ENCODE assay signal across 13 cellular contexts in the genomic region with DNA sequence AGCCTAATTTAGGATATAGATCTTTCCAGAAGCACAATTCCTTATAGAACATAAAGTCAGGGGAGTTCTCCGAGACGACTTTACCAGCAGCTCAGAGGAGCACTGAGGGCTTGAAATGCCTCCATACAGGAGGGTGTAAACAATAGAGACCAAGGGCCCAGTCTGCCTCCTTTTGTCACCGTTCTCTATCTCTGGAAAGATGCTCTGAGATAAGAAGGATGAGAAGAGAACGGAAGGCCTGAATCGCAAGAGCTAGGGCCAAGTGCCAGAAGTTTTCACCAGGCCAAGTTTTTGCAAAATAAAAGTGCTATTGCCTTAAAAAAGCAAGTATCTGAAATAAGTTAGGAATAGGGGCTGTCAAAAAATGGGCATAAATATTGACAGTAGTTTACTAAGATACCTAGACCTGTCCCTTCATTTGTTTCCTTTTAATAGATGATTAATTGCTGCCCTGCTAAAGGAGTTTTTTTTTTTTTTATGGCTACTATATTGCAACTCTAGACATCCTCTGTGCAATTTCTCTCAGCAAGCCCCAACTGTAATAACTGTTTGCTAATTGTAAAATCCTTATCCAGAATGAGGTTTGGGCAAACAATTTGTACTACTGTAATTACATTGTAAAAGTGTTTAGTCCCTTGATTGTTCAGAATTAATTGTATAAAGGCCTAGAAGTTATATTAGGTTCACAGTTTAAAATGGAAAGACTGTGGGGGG. TPM values are rescaled to one million over a fixed set of nuclear protein-coding genes. Genes with fewer than 3 reads are reported as not detected.
DNase-seq lines count a peak whose midpoint lies in the region; ATAC-seq and TF ChIP-seq lines count a peak whose summit lies in the region.
"Had no signal": no experiment of that assay in that cellular context is flagged by ENCODE, and none has a peak within 500 bp of the region (broad histone marks: within the 10 kb centered on the region; RNA-seq: fewer than 3 reads in every experiment).

No MANE protein-coding gene starts in this region.

- no peaks in the 10 kb centered on the region for H3K36me3 ChIP-seq in GM23338 (ENCODE audit: insufficient read depth)
- H3K36me3 ChIP-seq in mesenchymal stem cell (ENCODE audit: control insufficient read depth in 1 of 2, insufficient read depth in 2 of 2, low read depth in 1 of 2, low read length in 2 of 2): no peaks in the 10 kb centered on the region
- H3K36me3 ChIP-seq in rectal smooth muscle tissue (ENCODE audit: control insufficient read depth, insufficient read depth, low read length): no peaks in the 10 kb centered on the region
- no peaks in the 10 kb centered on the region for H3K36me3 ChIP-seq in effector memory CD4-positive, alpha-beta T cell (ENCODE audit: control insufficient read depth, insufficient read depth, low read length)

- H3K4ac ChIP-seq in mesenchymal stem cell (ENCODE audit: low read depth in 1 of 2, low read length in 2 of 2): no peak overlapping the region

- H3K4me3 ChIP-seq in GM23338: no peak overlapping the region
- no peak overlapping the region for H3K4me3 ChIP-seq in mesenchymal stem cell (ENCODE audit: insufficient read depth in 1 of 2, low read depth in 1 of 2, low read length in 2 of 2)
- H3K4me3 ChIP-seq in rectal smooth muscle tissue (ENCODE audit: low read length): no peak overlapping the region
- no peak overlapping the region for H3K4me3 ChIP-seq in effector memory CD4-positive, alpha-beta T cell (ENCODE audit: insufficient read depth, low read depth, low read length, poor library complexity, severe bottlenecking)

- DNase-seq in GM23338 (ENCODE audit: low spot score) (peak; percentile 37), NCI-H748 (lab: John Stamatoyannopoulos, UW; ENCODE audit: unreplicated experiment) (peak; percentile 78), mesenchymal stem cell (no peak), Right ventricle myocardium superior (no peak)
- DNase-seq in activated naive CD4-positive, alpha-beta T cell treated with Interleukin-2 at 50 U/mL for 16 hours: no peak
- DNase-seq in effector memory CD4-positive, alpha-beta T cell: no peak
- no peak for DNase-seq in activated T-cell treated with anti-CD3 and anti-CD28 coated beads, Interleukin-2, amount 50 U/mL, for 4 hours
- DNase-seq: activated CD4-positive, alpha-beta T cell treated with anti-CD3 and anti-CD28 coated beads, Interleukin-2, amount 50 U/mL, for 1 hour; cerebellar nuclear complex; HFFc6; Kasumi-1; mammary epithelial cell had no signal

- H3K4me1 Mint-ChIP-seq in GM23338: peaks cover 49% of the 10 kb centered on the region
- peaks cover 30% of the 10 kb centered on the region for H3K4me1 Mint-ChIP-seq in activated T-cell treated with anti-CD3 and anti-CD28 coated beads, Interleukin-2, amount 50 U/mL, for 4 hours (ENCODE audit: low read depth)

- H3K18ac ChIP-seq in mesenchymal stem cell (ENCODE audit: low read depth in 1 of 2, low read length in 2 of 2): no peak overlapping the region

- WGBS in mesenchymal stem cell: 28% methylated on average over 5 of the region's 5 CpGs

- H3K79me2 ChIP-seq in GM23338 (replicated peaks; ENCODE audit: insufficient read depth): no peaks in the 10 kb centered on the region

- no peak overlapping the region for H2BK12ac ChIP-seq in mesenchymal stem cell (ENCODE audit: low read length in 2 of 2)

- H3K4me3 Mint-ChIP-seq in GM23338: no peak overlapping the region
- no peak overlapping the region for H3K4me3 Mint-ChIP-seq in activated T-cell treated with anti-CD3 and anti-CD28 coated beads, Interleukin-2, amount 50 U/mL, for 4 hours
- H3K4me3 Mint-ChIP-seq: HFFc6 had no signal

- no peak overlapping the region for H2BK5ac ChIP-seq in mesenchymal stem cell (ENCODE audit: low read depth, low read length, poor library complexity, severe bottlenecking)

- H3K9me3 ChIP-seq in mesenchymal stem cell (ENCODE audit: control insufficient read depth, low read length): no peaks in the 10 kb centered on the region
- H3K9me3 ChIP-seq in effector memory CD4-positive, alpha-beta T cell (ENCODE audit: control insufficient read depth, low read length): no peaks in the 10 kb centered on the region

- H4K8ac ChIP-seq in mesenchymal stem cell (ENCODE audit: low read length): peak overlapping the region; percentile 29

- H4K91ac ChIP-seq in mesenchymal stem cell (ENCODE audit: low read length): no peak overlapping the region

- TF ChIP-seq CTCF in GM23338 (conservative IDR thresholded peaks at IDR 0.05; ENCODE audit: low read depth in 2 of 2): no peak

- no peaks in the 10 kb centered on the region for H3K79me1 ChIP-seq in mesenchymal stem cell (replicated peaks; ENCODE audit: low read length, poor library complexity, severe bottlenecking)

- H3K27me3 ChIP-seq in GM23338 (ENCODE audit: insufficient read depth) (peaks cover 98% of the 10 kb centered on the region), mesenchymal stem cell (ENCODE audit: control insufficient read depth in 1 of 2, insufficient read depth in 1 of 2, low read length in 2 of 2) (peaks cover 9 to 30% of the 10 kb centered on the region in 2 experiments), rectal smooth muscle tissue (ENCODE audit: control insufficient read depth, insufficient read depth, low read length) (no peaks in the 10 kb centered on the region)
- peaks cover 14% of the 10 kb centered on the region for H3K27me3 ChIP-seq in effector memory CD4-positive, alpha-beta T cell (replicated peaks; ENCODE audit: control insufficient read depth, insufficient read depth, low read length, poor library complexity, severe bottlenecking)

- H2AK5ac ChIP-seq in mesenchymal stem cell (ENCODE audit: low read length, severe bottlenecking): no peak overlapping the region

- H3K4me2 ChIP-seq in GM23338 (no peak overlapping the region), mesenchymal stem cell (ENCODE audit: low read length, poor library complexity, severe bottlenecking) (no peak overlapping the region)

- ATAC-seq in GM23338 (no peak), Right ventricle myocardium superior (ENCODE audit: poor library complexity) (no peak)
- no peak for ATAC-seq in activated T-cell treated with anti-CD3 and anti-CD28 coated beads, Interleukin-2, amount 50 U/mL, for 4 hours

- no peak overlapping the region for H3K27ac Mint-ChIP-seq in GM23338
- H3K27ac Mint-ChIP-seq: HFFc6 had no signal

- intact Hi-C loops in Right ventricle myocardium superior (cut with DNase I): loop anchor here (5.0 kb wide), 1 partner anchor 141 kb away; no protein-coding TSS in a partner anchor

- peaks cover 46% of the 10 kb centered on the region for H3K4me1 ChIP-seq in GM23338 (ENCODE audit: insufficient read depth)
- H3K4me1 ChIP-seq in mesenchymal stem cell (ENCODE audit: control insufficient read depth, insufficient read depth, low read depth, low read length): peaks cover 15% of the 10 kb centered on the region
- peaks cover 3% of the 10 kb centered on the region for H3K4me1 ChIP-seq in rectal smooth muscle tissue (ENCODE audit: control insufficient read depth, insufficient read depth, low read length)
- peaks cover 20% of the 10 kb centered on the region for H3K4me1 ChIP-seq in effector memory CD4-positive, alpha-beta T cell (ENCODE audit: control insufficient read depth, insufficient read depth, low read length, poor library complexity, severe bottlenecking)

- peaks cover 3% of the 10 kb centered on the region; the same call in 1 of the 2 replicates for H4K20me1 ChIP-seq in GM23338 (replicated peaks; ENCODE audit: insufficient read depth)

- peaks cover 97% of the 10 kb centered on the region for H3K27me3 Mint-ChIP-seq in GM23338 (ENCODE audit: insufficient read depth, low read depth, poor library complexity)
- peaks cover 75% of the 10 kb centered on the region for H3K27me3 Mint-ChIP-seq in activated T-cell treated with anti-CD3 and anti-CD28 coated beads, Interleukin-2, amount 50 U/mL, for 4 hours (ENCODE audit: low read depth)

- no peak overlapping the region for H3K23ac ChIP-seq in mesenchymal stem cell (ENCODE audit: low read length in 2 of 2)

- no peak overlapping the region for H3K9ac ChIP-seq in mesenchymal stem cell (ENCODE audit: low read length)
- H3K9ac ChIP-seq in rectal smooth muscle tissue (ENCODE audit: low read length): no peak overlapping the region

- H2AFZ ChIP-seq in GM23338 (no peak overlapping the region), mesenchymal stem cell (ENCODE audit: low read depth, low read length) (no peak overlapping the region)

- 0 out of 3 replicates have a peak, but pooled peaks cover 3% of the 10 kb centered on the region for H3K9me3 Mint-ChIP-seq in GM23338
- no peaks in the 10 kb centered on the region for H3K9me3 Mint-ChIP-seq in activated T-cell treated with anti-CD3 and anti-CD28 coated beads, Interleukin-2, amount 50 U/mL, for 4 hours
- H3K9me3 Mint-ChIP-seq: HFFc6 had no signal

- H3K36me3 Mint-ChIP-seq in GM23338 (ENCODE audit: low read depth): no peaks in the 10 kb centered on the region; the same call in 2 of the 3 replicates
- H3K36me3 Mint-ChIP-seq in activated T-cell treated with anti-CD3 and anti-CD28 coated beads, Interleukin-2, amount 50 U/mL, for 4 hours (ENCODE audit: insufficient read depth): no peaks in the 10 kb centered on the region

- no peak overlapping the region for H3K14ac ChIP-seq in mesenchymal stem cell (ENCODE audit: low read length in 2 of 2)

- H3K9me2 ChIP-seq in GM23338 (ENCODE audit: insufficient read depth): no peaks in the 10 kb centered on the region

- H3K27ac ChIP-seq in GM23338 (ENCODE audit: low read depth) (no peak overlapping the region), mesenchymal stem cell (ENCODE audit: low read length, poor library complexity, severe bottlenecking) (no peak overlapping the region), rectal smooth muscle tissue (ENCODE audit: low read depth, low read length) (peak overlapping the region; percentile 98)
- H3K27ac ChIP-seq in effector memory CD4-positive, alpha-beta T cell (ENCODE audit: insufficient read depth, low read length, poor library complexity, severe bottlenecking): no peak overlapping the region

- no peak overlapping the region for H2BK120ac ChIP-seq in mesenchymal stem cell (ENCODE audit: low read depth, low read length)

- no peak overlapping the region for H2BK15ac ChIP-seq in mesenchymal stem cell (ENCODE audit: low read depth, poor library complexity, severe bottlenecking)

- peaks cover 14% of the 10 kb centered on the region for H3F3A ChIP-seq in GM23338 (replicated peaks; ENCODE audit: low read depth)

TF ChIP-seq in GM23338, 12 proteins besides CTCF, POLR2A, EP300 and RAD21:
- TF ChIP-seq NANOG (IDR thresholded peaks at IDR 0.05; ENCODE audit: borderline replicate concordance): no peak
- peak; percentile 12 for TF ChIP-seq EZH2 (IDR thresholded peaks at IDR 0.05; ENCODE audit: low read depth, unreplicated experiment)

RNA-seq across cellular contexts. Expression of a gene that starts 3.9 kb away (rescaled TPM):
- total RNA-seq in GM23338 (2014; rRNA removed; shearing (Covaris generic)): 0.28 TPM in 1 of 2 replicates, not detected in the other
- polyA plus RNA-seq in GM23338 (2016; fragmentation: Nextera tagmentation; extraction: Ambion mirVana): 0.16 TPM in 1 of 2 replicates, not detected in the other
- 24.4 TPM for polyA plus RNA-seq in mesenchymal stem cell (2013, experiment 1 of 2)
- 23.5 TPM for polyA plus RNA-seq in mesenchymal stem cell (2013, experiment 2 of 2)
- total RNA-seq in Right ventricle myocardium superior: 41.7 TPM
- total RNA-seq in activated T-cell treated with anti-CD3 and anti-CD28 coated beads, Interleukin-2, amount 50 U/mL, for 4 hours: under 1 TPM; 0.46 to 0.53 (median 0.46) TPM

Comparison
In these comparisons a context has a peak if more than half of its experiments do, and no peak if none do; other contexts are left out.
1. DNase-seq: peak in GM23338 (single experiment) and NCI-H748 (single experiment); none in mesenchymal stem cell (single experiment), activated naive CD4-positive, alpha-beta T cell treated with Interleukin-2 at 50 U/mL for 16 hours (single experiment), Right ventricle myocardium superior (single experiment), effector memory CD4-positive, alpha-beta T cell (0 of 3) and activated T-cell treated with anti-CD3 and anti-CD28 coated beads, Interleukin-2, amount 50 U/mL, for 4 hours (single experiment).
2. RNA of a gene that starts 3.9 kb away (total RNA-seq): 41.7 TPM in Right ventricle myocardium superior (single experiment); 0.46 to 0.53 TPM in activated T-cell treated with anti-CD3 and anti-CD28 coated beads, Interleukin-2, amount 50 U/mL, for 4 hours and 0.28 TPM in GM23338; every median in the first group is over 10 times any median in the second.